In genomic region chr7:93231264-93231663, GRCh38 we compare ENCODE assay signal across 8 cellular contexts. TPM values are rescaled to one million over a fixed set of nuclear protein-coding genes. Genes with fewer than 3 reads are reported as not detected.
A peak's percentile ranks its signal among the peaks of the same experiment; 100 is the strongest.
DNase-seq lines count a peak whose midpoint lies in the region; ATAC-seq, FAIRE-seq and TF ChIP-seq lines count a peak whose summit lies in the region.

No MANE protein-coding gene starts in this region.

- H3F3A ChIP-seq in Loucy (ENCODE audit: low read depth): no peaks in the 10 kb centered on the region

- H3K4me1 ChIP-seq in BE2C (no peaks in the 10 kb centered on the region), Loucy (ENCODE audit: insufficient read depth, low read length, poor library complexity, severe bottlenecking) (peaks cover 26% of the 10 kb centered on the region)

- no peaks in the 10 kb centered on the region for H4K20me1 ChIP-seq in Loucy (ENCODE audit: insufficient read depth, low read length, poor library complexity, severe bottlenecking)

- no peak for FAIRE-seq in bronchial epithelial cell (lab: Jason Lieb, UNC)

- peak overlapping the region; percentile 94 to 99 (median 98) for H3K4me3 Mint-ChIP-seq in naive B cell

- ATAC-seq in naive B cell (ENCODE audit: low read depth in 2 of 2) (no peak), GM21390 (IDR thresholded peaks at IDR 0.05; ENCODE audit: unreplicated experiment) (no peak), GM18870 (IDR thresholded peaks at IDR 0.05; ENCODE audit: unreplicated experiment) (no peak)

- H3K9ac ChIP-seq in Loucy (ENCODE audit: low read depth, low read length, poor library complexity, severe bottlenecking): peak overlapping the region; percentile 66

- peak overlapping the region; percentile 93 to 99 (median 96) for H3K27ac Mint-ChIP-seq in naive B cell

- H3K9me3 Mint-ChIP-seq in naive B cell: no peaks in the 10 kb centered on the region

- H3K4me3 ChIP-seq in BE2C (ENCODE audit: low read depth, low read length): peak overlapping the region; percentile 87
- H3K4me3 ChIP-seq in Loucy (ENCODE audit: low read length, poor library complexity, severe bottlenecking): peak overlapping the region; percentile 91
- H3K4me3 ChIP-seq in bronchial epithelial cell (ENCODE audit: low read depth, low read length): peak overlapping the region; percentile 87

- peaks cover 13% of the 10 kb centered on the region; the same call in 1 of the 2 replicates for H3K79me2 ChIP-seq in Loucy (ENCODE audit: insufficient read depth, low read length)

- peaks cover 9 to 27% (median 10%) of the 10 kb centered on the region in 3 donors for H3K4me1 Mint-ChIP-seq in naive B cell

- H3K36me3 Mint-ChIP-seq in naive B cell: no peaks in the 10 kb centered on the region

- H2AFZ ChIP-seq in Loucy (ENCODE audit: low read length): peak overlapping the region; percentile 100

- H3K4me2 ChIP-seq in Loucy (ENCODE audit: low read depth, low read length, poor library complexity, severe bottlenecking): peak overlapping the region; percentile 83

- H3K27me3 Mint-ChIP-seq in naive B cell: no peaks in the 10 kb centered on the region

- H3K9me2 ChIP-seq in Loucy (replicated peaks; ENCODE audit: low read depth, low read length): no peaks in the 10 kb centered on the region

- no peak for TF ChIP-seq CTCF in BE2C (IDR thresholded peaks at IDR 0.05; ENCODE audit: low read depth, low read length)
- no peak for TF ChIP-seq CTCF in Loucy (conservative IDR thresholded peaks at IDR 0.05; ENCODE audit: low read length)
- no peak for TF ChIP-seq CTCF in bronchial epithelial cell (IDR thresholded peaks at IDR 0.05; ENCODE audit: insufficient read depth, low read length, severe bottlenecking)

- no peaks in the 10 kb centered on the region for H3K9me3 ChIP-seq in BE2C
- no peaks in the 10 kb centered on the region for H3K9me3 ChIP-seq in Loucy (ENCODE audit: insufficient read depth, low read depth, low read length)

- no peaks in the 10 kb centered on the region for H3K27me3 ChIP-seq in BE2C
- H3K27me3 ChIP-seq in Loucy (ENCODE audit: insufficient read depth, low read length, poor library complexity, severe bottlenecking): no peaks in the 10 kb centered on the region
- H3K27me3 ChIP-seq in bronchial epithelial cell (ENCODE audit: control insufficient read depth, insufficient read depth, low read length): no peaks in the 10 kb centered on the region

- H3K36me3 ChIP-seq in BE2C: no peaks in the 10 kb centered on the region
- no peaks in the 10 kb centered on the region for H3K36me3 ChIP-seq in Loucy (ENCODE audit: insufficient read depth, low read length)
- no peaks in the 10 kb centered on the region for H3K36me3 ChIP-seq in bronchial epithelial cell (ENCODE audit: control insufficient read depth, insufficient read depth, low read length)

- DNase-seq in BE2C (no peak), bronchial epithelial cell (ENCODE audit: low read depth) (peak; percentile 83), naive B cell (no peak), dermis blood vessel endothelial cell (no peak)
- DNase-seq in stimulated activated CD4-positive, alpha-beta T cell treated with anti-CD3 and anti-CD28 coated beads, Interleukin-4, amount 100 ng/mL, for 24 hours: no peak

RNA-seq across cellular contexts. Expression of gene VPS50, which starts 0.9 kb away (rescaled TPM):
- 4.4 TPM for polyA plus RNA-seq in BE2C (2012; ENCODE audit: insufficient read depth, insufficient read length, low read depth)
- total RNA-seq in bronchial epithelial cell (26.1 and 33.4 TPM in 2 replicates), dermis blood vessel endothelial cell (40.8 and 41.3 TPM in 2 replicates)
- 10 to 100 TPM in 5 of 6 donors, 1 to 10 TPM in 1; 8.6 to 17.8 (median 15.5) TPM for polyA plus RNA-seq in naive B cell (ENCODE audit: low read depth in 6 of 6)

RNA-seq across cellular contexts. Expression of gene HEPACAM2, which starts 5.0 kb away (rescaled TPM):
- polyA plus RNA-seq in BE2C (2012; ENCODE audit: insufficient read depth, insufficient read length, low read depth): 0.46 TPM
- 0.13 TPM in 1 of 2 replicates, not detected in the other for total RNA-seq in bronchial epithelial cell
- under 1 TPM in 1 of 6 donors, not detected in 5; 0.38 TPM for polyA plus RNA-seq in naive B cell (ENCODE audit: low read depth in 6 of 6)
- not detected in 2 replicates for total RNA-seq in dermis blood vessel endothelial cell
